In the genomic region with DNA sequence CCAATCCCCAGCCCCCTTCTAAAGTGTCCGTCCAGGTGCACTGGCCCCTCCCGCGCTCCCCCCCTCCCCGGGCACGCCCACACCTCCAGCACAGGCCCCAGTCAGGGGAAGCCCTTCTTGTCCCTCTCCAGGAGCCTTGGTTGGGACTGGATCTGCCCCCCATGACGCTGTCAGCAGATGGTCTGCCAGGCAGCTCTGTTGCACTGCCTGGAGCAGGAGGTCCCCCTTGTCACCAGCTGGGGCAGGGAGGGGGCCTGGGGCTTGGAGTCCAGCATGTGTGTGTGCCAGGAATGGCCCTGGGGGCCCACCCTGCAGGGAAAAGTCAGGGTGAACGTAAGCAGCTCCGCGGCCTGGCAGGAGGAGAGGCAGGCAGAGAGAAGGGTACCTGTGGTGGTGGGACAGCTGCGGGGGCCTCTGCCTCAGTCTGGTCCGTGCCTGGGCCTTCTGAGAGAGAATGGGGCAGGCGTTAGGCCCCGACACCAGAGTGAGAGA, we compare ENCODE assay signal across 12 cellular contexts. TPM values are rescaled to one million over a fixed set of nuclear protein-coding genes. Genes with fewer than 3 reads are reported as not detected.
DNase-seq lines count a peak whose midpoint lies in the region; ATAC-seq, FAIRE-seq and TF ChIP-seq lines count a peak whose summit lies in the region.
"Had no signal": no experiment of that assay in that cellular context is flagged by ENCODE, and none has a peak within 500 bp of the region (broad histone marks: within the 10 kb centered on the region; RNA-seq: fewer than 3 reads in every experiment).

No MANE protein-coding gene starts in this region.

- CTCF ChIA-PET in CD8-positive, alpha-beta memory T cell (lab: Charles Lee) = interaction anchor here (1.5 to 1.8 kb wide), 2 partner anchors 59 to 151 kb away, joined by 4 to 9 read pairs; no protein-coding TSS in a partner anchor

- H3K9me3 ChIP-seq in CD8-positive, alpha-beta memory T cell (ENCODE audit: low read length) = no peaks in the 10 kb centered on the region
- no peaks in the 10 kb centered on the region for H3K9me3 ChIP-seq in Karpas-422 (ENCODE audit: low read length)
- H3K9me3 ChIP-seq in breast epithelium = no peaks in the 10 kb centered on the region
- H3K9me3 ChIP-seq in neutrophil = no peaks in the 10 kb centered on the region

- H3K36me3 ChIP-seq in CD8-positive, alpha-beta memory T cell (ENCODE audit: insufficient read depth, low read length) = peaks cover 26% of the 10 kb centered on the region
- H3K36me3 ChIP-seq in Karpas-422 (ENCODE audit: insufficient read depth, low read length) = no peaks in the 10 kb centered on the region; the same call in 1 of the 2 replicates
- H3K36me3 ChIP-seq in breast epithelium = peaks cover 5% of the 10 kb centered on the region
- peaks cover 63% of the 10 kb centered on the region for H3K36me3 ChIP-seq in neutrophil

- no peaks in the 10 kb centered on the region for H3K9me3 Mint-ChIP-seq in CD8-positive, alpha-beta memory T cell

- H3K79me2 ChIP-seq in Karpas-422 (ENCODE audit: low read length) = peaks cover 7% of the 10 kb centered on the region; the same call in 1 of the 2 replicates

- TF ChIP-seq CTCF in breast epithelium (IDR thresholded peaks at IDR 0.05) = no peak
- TF ChIP-seq CTCF in neutrophil (IDR thresholded peaks at IDR 0.05) = no peak
- TF ChIP-seq CTCF in D721Med (IDR thresholded peaks at IDR 0.05; ENCODE audit: insufficient read depth, missing control alignments) = no peak

- H3K36me3 Mint-ChIP-seq in CD8-positive, alpha-beta memory T cell = peaks cover 0 to 47% (median 2%) of the 10 kb centered on the region in 3 donors

- H3K4me1 Mint-ChIP-seq in CD8-positive, alpha-beta memory T cell = peaks cover 0 to 29% (median 10%) of the 10 kb centered on the region in 3 donors

- no peaks in the 10 kb centered on the region for H3K9me2 ChIP-seq in Karpas-422 (replicated peaks; ENCODE audit: insufficient read depth, low read length)

- H3K9ac ChIP-seq in Karpas-422 (ENCODE audit: low read length) = peak overlapping the region; percentile 21; the same call in 1 of the 2 replicates
- H3K9ac ChIP-seq: KMS-11 had no signal

- no peak for DNase-seq in CD8-positive, alpha-beta memory T cell
- no peak for DNase-seq in Karpas-422
- no peak for DNase-seq in breast epithelium (ENCODE audit: low spot score in 2 of 2)
- DNase-seq in islet precursor cell = no peak
- no peak for DNase-seq in NCI-H82 treated with DMSO at 0.1 percent for 48 hours (lab: John Stamatoyannopoulos, UW; ENCODE audit: unreplicated experiment)
- no peak for DNase-seq in D721Med (ENCODE audit: insufficient read length, low spot score)
- DNase-seq: HCEC 1CT had no signal

- H3K27me3 ChIP-seq in CD8-positive, alpha-beta memory T cell (ENCODE audit: insufficient read depth, low read length, poor library complexity, severe bottlenecking) = no peaks in the 10 kb centered on the region
- H3K27me3 ChIP-seq in Karpas-422 (ENCODE audit: low read length) = no peaks in the 10 kb centered on the region
- H3K27me3 ChIP-seq in breast epithelium = no peaks in the 10 kb centered on the region
- H3K27me3 ChIP-seq in neutrophil = no peaks in the 10 kb centered on the region

- no peak for FAIRE-seq in D721Med (lab: Jason Lieb, UNC)
- FAIRE-seq: RCC 7860 had no signal

- no peak overlapping the region for H3K4me3 ChIP-seq in CD8-positive, alpha-beta memory T cell (ENCODE audit: low read length)
- H3K4me3 ChIP-seq in Karpas-422 (ENCODE audit: low read length) (peak overlapping the region; percentile 6; the same call in 1 of the 2 replicates), breast epithelium (peak overlapping the region; percentile 71 to 76 (median 73)), neutrophil (ENCODE audit: low read depth in 1 of 2, low read length in 1 of 2) (peak overlapping the region; percentile 86 to 97)

- H2AFZ ChIP-seq in Karpas-422 (ENCODE audit: low read length) = no peak overlapping the region

- H3K4me1 ChIP-seq in CD8-positive, alpha-beta memory T cell (ENCODE audit: insufficient read depth, low read length) = peaks cover 18% of the 10 kb centered on the region
- peaks cover 27% of the 10 kb centered on the region for H3K4me1 ChIP-seq in Karpas-422 (ENCODE audit: low read length)
- peaks cover 10 to 13% of the 10 kb centered on the region in 2 donors for H3K4me1 ChIP-seq in breast epithelium
- H3K4me1 ChIP-seq in neutrophil (ENCODE audit: control insufficient read depth in 1 of 2, insufficient read depth in 1 of 2, low read depth in 1 of 2, low read length in 1 of 2) = peaks cover 31 to 32% of the 10 kb centered on the region in 2 experiments

- intact Hi-C loops in breast epithelium (cut with DNase I; ENCODE audit: low total_unique reads) = no loop called here

- ATAC-seq in HG03521 (IDR thresholded peaks at IDR 0.05; ENCODE audit: unreplicated experiment) = no peak

- peaks cover 27% of the 10 kb centered on the region; the same call in 1 of the 2 replicates for H4K20me1 ChIP-seq in Karpas-422 (ENCODE audit: insufficient read depth, low read depth, low read length)

- TF ChIP-seq POLR2A in breast epithelium (IDR thresholded peaks at IDR 0.05) = no peak

- POLR2A ChIA-PET in CD8-positive, alpha-beta memory T cell (lab: Charles Lee) = interaction anchor here (0.7 to 2.0 kb wide), 4 partner anchors 38 to 112 kb away, joined by 3 to 11 read pairs (median 5); a partner anchor contains a TSS

- peak overlapping the region; percentile 50 for H3K4me2 ChIP-seq in Karpas-422 (ENCODE audit: low read depth, low read length, poor library complexity, severe bottlenecking)

- peak overlapping the region; percentile 68 to 88 (median 76) for H3K27ac Mint-ChIP-seq in CD8-positive, alpha-beta memory T cell

- H3K27me3 Mint-ChIP-seq in CD8-positive, alpha-beta memory T cell = no peaks in the 10 kb centered on the region

- H3K4me3 Mint-ChIP-seq in CD8-positive, alpha-beta memory T cell = peak overlapping the region; percentile 69 to 85 (median 75)

- H3K27ac ChIP-seq in CD8-positive, alpha-beta memory T cell (ENCODE audit: low read depth, low read length) = peak overlapping the region; percentile 57
- H3K27ac ChIP-seq in Karpas-422 (ENCODE audit: low read length) (no peak overlapping the region), breast epithelium (peak overlapping the region; percentile 92 to 99), neutrophil (peak overlapping the region; percentile 92)
- H3K27ac ChIP-seq: KMS-11 had no signal

RNA-seq across cellular contexts. Expression of a gene that starts 1.6 kb away (rescaled TPM):
- total RNA-seq in CD8-positive, alpha-beta memory T cell = 10 to 100 TPM; 16.4 to 18.0 TPM
- polyA plus RNA-seq in CD8-positive, alpha-beta memory T cell = 38.6 TPM
- total RNA-seq in Karpas-422 (2014; rRNA removed; shearing (Covaris generic); ENCODE audit: low replicate concordance) = 34.6 and 53.5 TPM in 2 replicates
- total RNA-seq in breast epithelium = 10 to 100 TPM; 13.3 to 29.9 (median 27.9) TPM

RNA-seq across cellular contexts. Expression of a gene that starts 10.6 kb away (rescaled TPM):
- total RNA-seq in CD8-positive, alpha-beta memory T cell = not detected
- polyA plus RNA-seq in CD8-positive, alpha-beta memory T cell = not detected
- 0.04 TPM in 1 of 2 replicates, not detected in the other for total RNA-seq in Karpas-422 (2014; rRNA removed; shearing (Covaris generic); ENCODE audit: low replicate concordance)
- total RNA-seq in breast epithelium = 1 to 10 TPM in 1 of 3 donors, not detected in 2; 6.2 TPM
- polyA plus RNA-seq: neural cell had no signal

RNA-seq across cellular contexts. Expression of a gene that starts 12.8 kb away (rescaled TPM):
- not detected for total RNA-seq in CD8-positive, alpha-beta memory T cell
- not detected for polyA plus RNA-seq in CD8-positive, alpha-beta memory T cell
- not detected in 2 replicates for total RNA-seq in Karpas-422 (2014; rRNA removed; shearing (Covaris generic); ENCODE audit: low replicate concordance)
- not detected for total RNA-seq in breast epithelium
- polyA plus RNA-seq: neural cell had no signal

RNA-seq across cellular contexts. Expression of a gene that starts 22.9 kb away (rescaled TPM):
- total RNA-seq in CD8-positive, alpha-beta memory T cell = under 1 TPM; 0.22 to 0.31 TPM
- polyA plus RNA-seq in CD8-positive, alpha-beta memory T cell = not detected
- total RNA-seq in Karpas-422 (2014; rRNA removed; shearing (Covaris generic); ENCODE audit: low replicate concordance) = not detected in 2 replicates
- total RNA-seq in breast epithelium = under 1 TPM in 1 of 3 donors, not detected in 2; 0.29 TPM
- polyA plus RNA-seq: neural cell had no signal

RNA-seq across cellular contexts. Expression of a gene that starts 37.9 kb away (rescaled TPM):
- total RNA-seq in CD8-positive, alpha-beta memory T cell = 10 to 100 TPM; 47.3 to 49.8 TPM
- polyA plus RNA-seq in CD8-positive, alpha-beta memory T cell = 17.7 TPM
- 8.7 and 20.9 TPM in 2 replicates for total RNA-seq in Karpas-422 (2014; rRNA removed; shearing (Covaris generic); ENCODE audit: low replicate concordance)
- total RNA-seq in breast epithelium = 10 to 100 TPM; 18.6 to 22.1 (median 21.3) TPM
